Comparison of ENCODE assay signal across 1 cellular context in the genomic region with DNA sequence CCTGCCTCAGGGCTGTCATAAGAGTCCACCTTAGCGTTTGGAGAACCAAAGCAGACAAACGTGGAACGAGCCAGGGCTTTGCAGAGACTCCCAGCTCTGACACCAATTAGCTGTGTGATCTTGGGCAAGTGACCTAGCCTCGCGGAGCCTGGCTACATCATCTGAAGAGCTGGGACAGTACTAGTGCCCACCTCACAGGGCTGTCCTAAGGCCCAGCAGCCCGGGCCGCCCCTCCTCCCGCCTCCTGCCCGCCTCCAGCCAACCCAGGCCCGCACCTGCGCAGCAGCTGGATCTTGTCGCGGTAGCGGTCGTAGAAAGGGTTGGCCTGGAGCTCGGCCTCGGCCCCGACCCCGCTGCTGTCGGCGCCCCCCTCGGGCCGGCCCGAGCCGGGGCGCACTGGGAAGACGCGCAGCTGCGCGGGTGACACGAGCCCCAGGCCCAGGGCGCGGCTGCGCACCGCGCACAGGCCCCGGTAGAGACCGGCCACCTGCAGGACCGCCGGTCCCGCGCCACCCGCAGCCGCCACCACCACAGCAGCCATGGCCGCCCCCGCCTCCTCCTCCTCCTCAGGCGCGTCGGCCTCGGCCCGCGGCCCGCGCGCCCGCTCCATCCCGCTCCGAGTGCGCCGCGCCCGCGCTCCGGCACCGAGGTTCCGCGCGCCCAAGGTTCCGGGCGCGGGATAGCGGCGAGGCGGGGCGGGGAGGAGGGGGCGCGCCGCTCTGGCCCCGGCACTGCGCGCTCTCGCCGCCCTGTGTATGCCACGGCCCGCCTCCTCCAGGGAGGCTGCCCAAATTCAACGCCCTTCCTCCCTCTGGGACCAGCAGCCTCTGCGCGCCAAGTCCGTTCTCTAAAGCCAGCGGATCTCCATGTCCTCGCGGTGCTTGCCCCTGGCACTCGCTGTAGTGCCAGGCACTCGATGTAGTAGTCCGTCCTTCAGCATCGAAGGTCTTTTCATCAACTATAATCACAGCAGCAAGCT.
A peak's percentile ranks its signal among the peaks of the same experiment; 100 is the strongest.
TF ChIP-seq lines count a peak whose summit lies in the region.

TSS of gene ATPAF1 (minus strand) at position 583 of the 979 bp plus-strand sequence. CDS start at position 541, 42 bp downstream.

TF ChIP-seq in HepG2, 621 proteins besides CTCF, POLR2A, EP300 and RAD21 (continued from another document and continues in another):
- TF ChIP-seq ZNF329 (CRISPR knock-in tag; IDR thresholded peaks at IDR 0.05; ENCODE audit: low read depth) (no peak), ZFP36L2 (CRISPR knock-in tag; IDR thresholded peaks at IDR 0.05) (no peak), KDM4B (CRISPR knock-in tag; IDR thresholded peaks at IDR 0.05) (no peak), KLF6 (CRISPR knock-in tag; IDR thresholded peaks at IDR 0.05) (no peak), ETV6 (CRISPR knock-in tag; conservative IDR thresholded peaks at IDR 0.05) (no peak), ARNT2 (CRISPR knock-in tag; IDR thresholded peaks at IDR 0.05; ENCODE audit: low read depth) (peak; percentile 54; the same call in 1 of the 2 replicates), ZFP36L1 (CRISPR knock-in tag; IDR thresholded peaks at IDR 0.05) (no peak), ZNF549 (CRISPR knock-in tag; IDR thresholded peaks at IDR 0.05) (no peak), GFI1 (CRISPR knock-in tag; IDR thresholded peaks at IDR 0.05; ENCODE audit: borderline replicate concordance) (no peak), ONECUT2 (CRISPR knock-in tag; IDR thresholded peaks at IDR 0.05) (no peak), BRF2 (CRISPR knock-in tag; IDR thresholded peaks at IDR 0.05) (no peak), SRF (IDR thresholded peaks at IDR 0.05; ENCODE audit: low read depth, low read length) (no peak; the same call in 1 of the 2 replicates), ATRX (CRISPR knock-in tag; IDR thresholded peaks at IDR 0.05; ENCODE audit: borderline replicate concordance) (no peak), ATF7 (IDR thresholded peaks at IDR 0.05) (no peak), ATF7 (CRISPR knock-in tag; IDR thresholded peaks at IDR 0.05) (no peak), NFKB2 (CRISPR knock-in tag; IDR thresholded peaks at IDR 0.05; ENCODE audit: borderline replicate concordance) (no peak), ZNF225 (CRISPR knock-in tag; IDR thresholded peaks at IDR 0.05) (no peak), SP140L (CRISPR knock-in tag; IDR thresholded peaks at IDR 0.05; ENCODE audit: borderline replicate concordance) (no peak), IRF2 (CRISPR knock-in tag; IDR thresholded peaks at IDR 0.05) (no peak), LBX2 (CRISPR knock-in tag; IDR thresholded peaks at IDR 0.05; ENCODE audit: borderline replicate concordance) (no peak), NRL (CRISPR knock-in tag; IDR thresholded peaks at IDR 0.05; ENCODE audit: borderline replicate concordance) (no peak), ARNT (IDR thresholded peaks at IDR 0.05) (no peak), IKZF4 (CRISPR knock-in tag; IDR thresholded peaks at IDR 0.05; ENCODE audit: borderline replicate concordance, low read depth, not compliant biosample characterization) (peak; percentile 35), HOMEZ (CRISPR knock-in tag; IDR thresholded peaks at IDR 0.05; ENCODE audit: low read depth) (no peak), MAZ (IDR thresholded peaks at IDR 0.05; ENCODE audit: borderline replicate concordance, low read depth, low read length) (no peak), MAZ (CRISPR knock-in tag; IDR thresholded peaks at IDR 0.05; ENCODE audit: low read depth) (peak; percentile 77), ZNF543 (CRISPR knock-in tag; IDR thresholded peaks at IDR 0.05) (no peak), BCL6 (CRISPR knock-in tag; IDR thresholded peaks at IDR 0.05) (no peak), HMGXB4 (CRISPR knock-in tag; IDR thresholded peaks at IDR 0.05; ENCODE audit: borderline replicate concordance in 1 of 2, low read depth in 1 of 2) (0 out of 4 replicates have a peak, but pooled peaks of 1 of the 2 experiments have one; percentile 44), MEIS2 (CRISPR knock-in tag; IDR thresholded peaks at IDR 0.05) (no peak), MIER2 (CRISPR knock-in tag; IDR thresholded peaks at IDR 0.05) (no peak), ELF1 (CRISPR knock-in tag; IDR thresholded peaks at IDR 0.05) (no peak), ZNF670 (CRISPR knock-in tag; IDR thresholded peaks at IDR 0.05; ENCODE audit: borderline replicate concordance) (no peak; the same call in 1 of the 2 replicates), ZNF572 (CRISPR knock-in tag; IDR thresholded peaks at IDR 0.05) (no peak), FOXA1 (IDR thresholded peaks at IDR 0.05) (no peak), FOXA1 (CRISPR knock-in tag; IDR thresholded peaks at IDR 0.05) (no peak; the same call in 1 of the 2 replicates), REXO4 (CRISPR knock-in tag; IDR thresholded peaks at IDR 0.05; ENCODE audit: borderline replicate concordance) (no peak), KDM3A (CRISPR knock-in tag; IDR thresholded peaks at IDR 0.05; ENCODE audit: low read depth) (no peak), CREB1 (IDR thresholded peaks at IDR 0.05) (no peak), CREB1 (CRISPR knock-in tag; IDR thresholded peaks at IDR 0.05) (no peak), ZBTB21 (CRISPR knock-in tag; IDR thresholded peaks at IDR 0.05) (no peak), KDM5A (IDR thresholded peaks at IDR 0.05; ENCODE audit: borderline replicate concordance, low read length) (peak; percentile 52; the same call in 1 of the 2 replicates), PHF21A (CRISPR knock-in tag; IDR thresholded peaks at IDR 0.05) (0 out of 2 replicates have a peak, but pooled peaks have one; percentile 62)
- TF ChIP-seq, protein P1, sequence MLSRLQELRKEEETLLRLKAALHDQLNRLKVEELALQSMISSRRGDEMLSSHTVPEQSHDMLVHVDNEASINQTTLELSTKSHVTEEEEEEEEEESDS (CRISPR knock-in tag; IDR thresholded peaks at IDR 0.05; ENCODE audit: borderline replicate concordance): no peak
- TF ChIP-seq, protein P2, sequence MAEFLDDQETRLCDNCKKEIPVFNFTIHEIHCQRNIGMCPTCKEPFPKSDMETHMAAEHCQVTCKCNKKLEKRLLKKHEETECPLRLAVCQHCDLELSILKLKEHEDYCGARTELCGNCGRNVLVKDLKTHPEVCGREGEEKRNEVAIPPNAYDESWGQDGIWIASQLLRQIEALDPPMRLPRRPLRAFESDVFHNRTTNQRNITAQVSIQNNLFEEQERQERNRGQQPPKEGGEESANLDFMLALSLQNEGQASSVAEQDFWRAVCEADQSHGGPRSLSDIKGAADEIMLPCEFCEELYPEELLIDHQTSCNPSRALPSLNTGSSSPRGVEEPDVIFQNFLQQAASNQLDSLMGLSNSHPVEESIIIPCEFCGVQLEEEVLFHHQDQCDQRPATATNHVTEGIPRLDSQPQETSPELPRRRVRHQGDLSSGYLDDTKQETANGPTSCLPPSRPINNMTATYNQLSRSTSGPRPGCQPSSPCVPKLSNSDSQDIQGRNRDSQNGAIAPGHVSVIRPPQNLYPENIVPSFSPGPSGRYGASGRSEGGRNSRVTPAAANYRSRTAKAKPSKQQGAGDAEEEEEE (CRISPR knock-in tag; IDR thresholded peaks at IDR 0.05; ENCODE audit: borderline replicate concordance): no peak
- TF ChIP-seq, protein P3, sequence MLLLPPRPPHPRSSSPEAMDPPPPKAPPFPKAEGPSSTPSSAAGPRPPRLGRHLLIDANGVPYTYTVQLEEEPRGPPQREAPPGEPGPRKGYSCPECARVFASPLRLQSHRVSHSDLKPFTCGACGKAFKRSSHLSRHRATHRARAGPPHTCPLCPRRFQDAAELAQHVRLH (CRISPR knock-in tag; IDR thresholded peaks at IDR 0.05; ENCODE audit: borderline replicate concordance, low read depth): no peak
- TF ChIP-seq, protein P4, sequence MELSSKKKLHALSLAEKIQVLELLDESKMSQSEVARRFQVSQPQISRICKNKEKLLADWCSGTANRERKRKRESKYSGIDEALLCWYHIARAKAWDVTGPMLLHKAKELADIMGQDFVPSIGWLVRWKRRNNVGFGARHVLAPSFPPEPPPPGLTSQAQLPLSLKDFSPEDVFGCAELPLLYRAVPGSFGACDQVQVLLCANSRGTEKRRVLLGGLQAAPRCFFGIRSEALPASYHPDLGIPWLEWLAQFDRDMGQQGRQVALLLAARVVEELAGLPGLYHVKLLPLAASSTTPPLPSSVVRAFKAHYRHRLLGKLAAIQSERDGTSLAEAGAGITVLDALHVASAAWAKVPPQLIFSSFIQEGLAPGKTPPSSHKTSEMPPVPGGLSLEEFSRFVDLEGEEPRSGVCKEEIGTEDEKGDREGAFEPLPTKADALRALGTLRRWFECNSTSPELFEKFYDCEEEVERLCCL (CRISPR knock-in tag; IDR thresholded peaks at IDR 0.05; ENCODE audit: borderline replicate concordance): no peak
- TF ChIP-seq, protein P5, sequence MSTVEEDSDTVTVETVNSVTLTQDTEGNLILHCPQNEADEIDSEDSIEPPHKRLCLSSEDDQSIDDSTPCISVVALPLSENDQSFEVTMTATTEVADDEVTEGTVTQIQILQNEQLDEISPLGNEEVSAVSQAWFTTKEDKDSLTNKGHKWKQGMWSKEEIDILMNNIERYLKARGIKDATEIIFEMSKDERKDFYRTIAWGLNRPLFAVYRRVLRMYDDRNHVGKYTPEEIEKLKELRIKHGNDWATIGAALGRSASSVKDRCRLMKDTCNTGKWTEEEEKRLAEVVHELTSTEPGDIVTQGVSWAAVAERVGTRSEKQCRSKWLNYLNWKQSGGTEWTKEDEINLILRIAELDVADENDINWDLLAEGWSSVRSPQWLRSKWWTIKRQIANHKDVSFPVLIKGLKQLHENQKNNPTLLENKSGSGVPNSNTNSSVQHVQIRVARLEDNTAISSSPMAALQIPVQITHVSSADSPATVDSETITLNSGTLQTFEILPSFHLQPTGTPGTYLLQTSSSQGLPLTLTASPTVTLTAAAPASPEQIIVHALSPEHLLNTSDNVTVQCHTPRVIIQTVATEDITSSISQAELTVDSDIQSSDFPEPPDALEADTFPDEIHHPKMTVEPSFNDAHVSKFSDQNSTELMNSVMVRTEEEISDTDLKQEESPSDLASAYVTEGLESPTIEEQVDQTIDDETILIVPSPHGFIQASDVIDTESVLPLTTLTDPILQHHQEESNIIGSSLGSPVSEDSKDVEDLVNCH (CRISPR knock-in tag; IDR thresholded peaks at IDR 0.05): no peak
- TF ChIP-seq, protein P6, sequence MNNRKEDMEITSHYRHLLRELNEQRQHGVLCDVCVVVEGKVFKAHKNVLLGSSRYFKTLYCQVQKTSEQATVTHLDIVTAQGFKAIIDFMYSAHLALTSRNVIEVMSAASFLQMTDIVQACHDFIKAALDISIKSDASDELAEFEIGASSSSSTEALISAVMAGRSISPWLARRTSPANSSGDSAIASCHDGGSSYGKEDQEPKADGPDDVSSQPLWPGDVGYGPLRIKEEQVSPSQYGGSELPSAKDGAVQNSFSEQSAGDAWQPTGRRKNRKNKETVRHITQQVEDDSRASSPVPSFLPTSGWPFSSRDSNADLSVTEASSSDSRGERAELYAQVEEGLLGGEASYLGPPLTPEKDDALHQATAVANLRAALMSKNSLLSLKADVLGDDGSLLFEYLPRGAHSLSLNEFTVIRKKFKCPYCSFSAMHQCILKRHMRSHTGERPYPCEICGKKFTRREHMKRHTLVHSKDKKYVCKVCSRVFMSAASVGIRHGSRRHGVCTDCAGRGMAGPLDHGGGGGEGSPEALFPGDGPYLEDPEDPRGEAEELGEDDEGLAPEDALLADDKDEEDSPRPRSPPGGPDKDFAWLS (CRISPR knock-in tag; IDR thresholded peaks at IDR 0.05; ENCODE audit: borderline replicate concordance): no peak
